Comparison of ENCODE assay signal across 27 cellular contexts in genomic region chr1:206459703-206460102, GRCh38.
"Had no signal": no experiment of that assay in that cellular context is flagged by ENCODE, and none has a peak within 500 bp of the region (broad histone marks: within the 10 kb centered on the region; RNA-seq: fewer than 3 reads in every experiment).

No MANE protein-coding gene starts in this region.

- H3K9me3 ChIP-seq: ascending aorta, body of pancreas, SJSA1 had no signal

- H3K4me1 ChIP-seq: ascending aorta had no signal

- H3K27me3 Mint-ChIP-seq: activated naive CD4-positive, alpha-beta T cell treated with anti-CD3 and anti-CD28 coated beads, Interleukin-2, amount 10 ng/mL, durations not matched to agents 7 days and 5 days; activated T-cell treated with anti-CD3 and anti-CD28 coated beads, Interleukin-2, amount 50 U/mL, for 24 hours had no signal

- H3K4me3 ChIP-seq: ascending aorta, body of pancreas, SJSA1 had no signal

- H3K9me3 Mint-ChIP-seq: activated naive CD4-positive, alpha-beta T cell treated with anti-CD3 and anti-CD28 coated beads, Interleukin-2, amount 10 ng/mL, durations not matched to agents 7 days and 5 days; activated T-cell treated with anti-CD3 and anti-CD28 coated beads, Interleukin-2, amount 50 U/mL, for 24 hours; T-helper 1 cell treated with Interleukin-12 subunit alpha and Interleukin-12 subunit beta and Interleukin-4 antibody, amounts not matched to agents 30 μg/mL and 1 μg/mL, for 36 hours had no signal

- H3K4me3 Mint-ChIP-seq: activated CD8-positive, alpha-beta T cell treated with anti-CD3 and anti-CD28 coated beads, Interleukin-2, amount 10 ng/mL, durations not matched to agents 7 days and 5 days; activated naive CD4-positive, alpha-beta T cell treated with anti-CD3 and anti-CD28 coated beads, Interleukin-2, amount 10 ng/mL, durations not matched to agents 7 days and 5 days; activated T-cell treated with anti-CD3 and anti-CD28 coated beads, Interleukin-2, amount 50 U/mL, for 24 hours; T-helper 1 cell treated with Interleukin-12 subunit alpha and Interleukin-12 subunit beta and Interleukin-4 antibody, amounts not matched to agents 30 μg/mL and 1 μg/mL, for 36 hours had no signal

- H3K27ac Mint-ChIP-seq: activated CD8-positive, alpha-beta T cell treated with anti-CD3 and anti-CD28 coated beads, Interleukin-2, amount 10 ng/mL, durations not matched to agents 7 days and 5 days; activated naive CD4-positive, alpha-beta T cell treated with anti-CD3 and anti-CD28 coated beads, Interleukin-2, amount 10 ng/mL, durations not matched to agents 7 days and 5 days; activated T-cell treated with anti-CD3 and anti-CD28 coated beads, Interleukin-2, amount 50 U/mL, for 24 hours; T-helper 1 cell treated with Interleukin-12 subunit alpha and Interleukin-12 subunit beta and Interleukin-4 antibody, amounts not matched to agents 30 μg/mL and 1 μg/mL, for 36 hours had no signal

- DNase-seq: activated CD4-positive, alpha-beta T cell treated with anti-CD3 and anti-CD28 coated beads for 48 hours; activated CD4-positive, alpha-beta T cell treated with anti-CD3 and anti-CD28 coated beads, Interleukin-2, amount 50 U/mL, for 4 hours; activated CD4-positive, CD25-positive, alpha-beta regulatory T cell treated with anti-CD3 and anti-CD28 coated beads, Interleukin-2, amount 50 U/mL, for 72 hours; activated CD8-positive, alpha-beta T cell treated with anti-CD3 and anti-CD28 coated beads, Interleukin-2, amount 10 ng/mL, durations not matched to agents 7 days and 5 days; activated gamma-delta T cell treated with Interleukin-2 at 50 U/mL for 16 hours; activated naive CD4-positive, alpha-beta T cell treated with anti-CD3 and anti-CD28 coated beads, Interleukin-2, amount 10 ng/mL, durations not matched to agents 7 days and 5 days; activated T-cell treated with anti-CD3 and anti-CD28 coated beads, Interleukin-2, amount 50 U/mL, for 24 hours; amniotic stem cell; body of pancreas; IMR-90; Kasumi-1; KBM-7; NCI-H146; NCI-H187 treated with DMSO at 0.1 percent for 48 hours; NCI-H2107; NCI-H2171 treated with DMSO at 0.1 percent for 48 hours; NCI-H226; NCI-H526 treated with DMSO at 0.1 percent for 48 hours; NCI-H82; OCI-M1; RPMI8226; SHP77 had no signal

- ATAC-seq: activated CD8-positive, alpha-beta T cell treated with anti-CD3 and anti-CD28 coated beads, Interleukin-2, amount 10 ng/mL, durations not matched to agents 7 days and 5 days; body of pancreas; Panc1; SK-N-SH treated with all-trans-retinoic acid at 6 μM for 48 hours had no signal

- H3K27ac ChIP-seq: ascending aorta, body of pancreas, SJSA1 had no signal

- H3K27me3 ChIP-seq: ascending aorta, body of pancreas, SJSA1 had no signal
